In genomic region chr20:51043811-51044210, GRCh38 we compare ENCODE assay signal across 26 cellular contexts. TPM values are rescaled to one million over a fixed set of nuclear protein-coding genes. Genes with fewer than 3 reads are reported as not detected.
DNase-seq lines count a peak whose midpoint lies in the region; ATAC-seq and TF ChIP-seq lines count a peak whose summit lies in the region.
"Had no signal": no experiment of that assay in that cellular context is flagged by ENCODE, and none has a peak within 500 bp of the region (broad histone marks: within the 10 kb centered on the region; RNA-seq: fewer than 3 reads in every experiment).

No MANE protein-coding gene starts in this region.

- no peaks in the 10 kb centered on the region for H3K4me1 Mint-ChIP-seq in naive thymus-derived CD8-positive, alpha-beta T cell
- H3K4me1 Mint-ChIP-seq: activated B cell treated with CpG ODN at 0.5 μM for 24 hours, GM23338 had no signal

- TF ChIP-seq CTCF in choroid plexus epithelial cell (conservative IDR thresholded peaks at IDR 0.05; ENCODE audit: low read depth, low read length): no peak

- H3K27me3 Mint-ChIP-seq in naive thymus-derived CD8-positive, alpha-beta T cell: peaks cover 5 to 11% (median 6%) of the 10 kb centered on the region in 5 donors
- H3K27me3 Mint-ChIP-seq: progenitor cell of endocrine pancreas had no signal

- no peak overlapping the region for H3K4me3 Mint-ChIP-seq in naive thymus-derived CD8-positive, alpha-beta T cell
- H3K4me3 Mint-ChIP-seq: activated B cell treated with CpG ODN at 0.5 μM for 24 hours; activated naive CD8-positive, alpha-beta T cell; CD4-positive, alpha-beta T cell; GM23338 had no signal

- no peak overlapping the region for H3K27ac Mint-ChIP-seq in naive thymus-derived CD8-positive, alpha-beta T cell
- H3K27ac Mint-ChIP-seq: activated B cell treated with CpG ODN at 0.5 μM for 24 hours; activated naive CD8-positive, alpha-beta T cell; CD4-positive, alpha-beta T cell; GM23338; progenitor cell of endocrine pancreas had no signal

- H3K4me3 ChIP-seq in choroid plexus epithelial cell (ENCODE audit: low read depth, low read length): no peak overlapping the region
- H3K4me3 ChIP-seq: GM23338, lung, stomach had no signal

- DNase-seq in ELR (ENCODE audit: low read depth) (peak; percentile 89), MV-4-11 (lab: John Stamatoyannopoulos, UW) (peak; percentile 67), choroid plexus epithelial cell (ENCODE audit: low read depth) (peak; percentile 46), kidney tubule cell (ENCODE audit: low spot score) (peak; percentile 44), NCI-H446 (lab: John Stamatoyannopoulos, UW) (no peak), NCI-H187 treated with DMSO at 0.1 percent for 48 hours (lab: John Stamatoyannopoulos, UW) (no peak)
- no peak for DNase-seq in naive thymus-derived CD8-positive, alpha-beta T cell
- DNase-seq: activated B cell treated with CpG ODN at 0.5 μM for 24 hours; activated CD4-positive, alpha-beta T cell treated with anti-CD3 and anti-CD28 coated beads, Interleukin-2, amount 50 U/mL, for 48 hours; activated CD8-positive, alpha-beta memory T cell treated with anti-CD3 and anti-CD28 coated beads, Interleukin-2, amount 50 U/mL, for 48 hours; CD4-positive, alpha-beta T cell; effector CD4-positive, alpha-beta T cell; NCI-H1105 treated with DMSO at 0.1 percent for 48 hours; NCI-H2081; NCI-H226; NCI-H774; stomach; T1000; trophoblast cell had no signal

- no peaks in the 10 kb centered on the region for H3K36me3 Mint-ChIP-seq in naive thymus-derived CD8-positive, alpha-beta T cell
- H3K36me3 Mint-ChIP-seq: activated naive CD8-positive, alpha-beta T cell had no signal

- H3K9me3 Mint-ChIP-seq in naive thymus-derived CD8-positive, alpha-beta T cell: peaks cover 0 to 6% (median 0%) of the 10 kb centered on the region in 9 donors

- POLR2A ChIA-PET in naive thymus-derived CD8-positive, alpha-beta T cell (lab: Charles Lee): no interaction called here

- ATAC-seq in naive thymus-derived CD8-positive, alpha-beta T cell: no peak
- ATAC-seq in HG03159 (IDR thresholded peaks at IDR 0.05; ENCODE audit: unreplicated experiment): no peak
- ATAC-seq: GM23338, Right ventricle myocardium inferior, sciatic nerve had no signal

RNA-seq across cellular contexts. Expression of gene KCNG1, which starts 20.9 kb away (rescaled TPM):
- total RNA-seq in naive thymus-derived CD8-positive, alpha-beta T cell: 1 to 10 TPM; 1.8 to 2.3 TPM
- not detected for polyA plus RNA-seq in naive thymus-derived CD8-positive, alpha-beta T cell
- total RNA-seq: CD4-positive, alpha-beta T cell had no signal

Comparison
In these comparisons a context has a peak if more than half of its experiments do, and no peak if none do; other contexts are left out.
1. DNase-seq: peak in ELR (single experiment), MV-4-11 (single experiment), choroid plexus epithelial cell (single experiment) and kidney tubule cell (single experiment); none in NCI-H446 (0 of 2), naive thymus-derived CD8-positive, alpha-beta T cell (0 of 10) and NCI-H187 treated with DMSO at 0.1 percent for 48 hours (single experiment).